Comparison of ENCODE assay signal across 18 cellular contexts in the genomic region with DNA sequence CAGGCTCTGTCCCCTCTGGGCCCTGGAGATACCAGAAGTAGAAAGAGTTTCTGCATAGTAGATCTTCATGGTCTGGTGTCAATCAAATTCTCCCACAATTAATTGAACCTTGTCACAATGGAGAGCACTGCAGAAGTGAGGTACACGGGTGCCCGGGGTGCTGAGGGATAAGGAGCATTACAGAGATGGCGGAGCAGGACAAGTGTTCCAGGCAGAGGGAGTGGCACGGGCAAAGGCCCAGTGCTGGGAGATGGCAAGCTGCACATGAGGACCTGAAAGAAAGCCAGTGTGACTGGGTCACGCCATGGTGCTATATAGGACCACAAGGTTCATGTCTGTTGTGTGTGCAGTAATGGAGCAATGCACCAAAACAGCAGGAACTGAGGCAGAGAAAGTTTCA. TPM values are rescaled to one million over a fixed set of nuclear protein-coding genes. Genes with fewer than 3 reads are reported as not detected.
A peak's percentile ranks its signal among the peaks of the same experiment; 100 is the strongest.
DNase-seq lines count a peak whose midpoint lies in the region; ATAC-seq and TF ChIP-seq lines count a peak whose summit lies in the region.
"Had no signal": no experiment of that assay in that cellular context is flagged by ENCODE, and none has a peak within 500 bp of the region (broad histone marks: within the 10 kb centered on the region; RNA-seq: fewer than 3 reads in every experiment).

No MANE protein-coding gene starts in this region.

- H3K9me3 ChIP-seq in heart right ventricle (no peaks in the 10 kb centered on the region), osteoblast (ENCODE audit: low read depth, low read length) (no peaks in the 10 kb centered on the region), breast epithelium (no peaks in the 10 kb centered on the region), MG63 (no peaks in the 10 kb centered on the region)
- H3K9me3 ChIP-seq: BLaER1 treated with 17β-estradiol and CSF1 and Interleukin-3, amounts not matched to agents 10 nM and 100 nM had no signal

- H3K4me1 ChIP-seq in heart right ventricle (peaks cover 15 to 92% (median 65%) of the 10 kb centered on the region in 9 donors), osteoblast (ENCODE audit: insufficient read depth, low read length) (no peaks in the 10 kb centered on the region), breast epithelium (peaks cover 3 to 9% of the 10 kb centered on the region in 2 donors)

- ATAC-seq in heart right ventricle (peak in 4 of 8 donors; percentile 5 to 15 (median 8)), left ventricle myocardium superior (peak; percentile 5), HG02798 (IDR thresholded peaks at IDR 0.05; ENCODE audit: poor library complexity, unreplicated experiment) (no peak)

- H3K79me2 ChIP-seq in osteoblast (ENCODE audit: insufficient read depth, low read length): no peaks in the 10 kb centered on the region

- TF ChIP-seq POLR2A in breast epithelium (IDR thresholded peaks at IDR 0.05): no peak

- H3K36me3 ChIP-seq in heart right ventricle (no peaks in the 10 kb centered on the region), osteoblast (ENCODE audit: insufficient read depth, low read length) (no peaks in the 10 kb centered on the region), breast epithelium (no peaks in the 10 kb centered on the region), MG63 (no peaks in the 10 kb centered on the region)
- H3K36me3 ChIP-seq: BLaER1 treated with 17β-estradiol and CSF1 and Interleukin-3, amounts not matched to agents 10 nM and 100 nM had no signal

- H3K4me3 ChIP-seq in heart right ventricle (no peak overlapping the region), osteoblast (ENCODE audit: insufficient read depth, low read length) (no peak overlapping the region), breast epithelium (no peak overlapping the region), MG63 (no peak overlapping the region)
- H3K4me3 ChIP-seq: BLaER1 treated with 17β-estradiol and CSF1 and Interleukin-3, amounts not matched to agents 10 nM and 100 nM; GM23338; PC-9 had no signal

- TF ChIP-seq CTCF in heart right ventricle (IDR thresholded peaks at IDR 0.05): no peak
- TF ChIP-seq CTCF in osteoblast (IDR thresholded peaks at IDR 0.05; ENCODE audit: extremely low read depth, low read depth, low read length): no peak
- no peak for TF ChIP-seq CTCF in breast epithelium (IDR thresholded peaks at IDR 0.05)

- H3K27ac ChIP-seq in heart right ventricle (peak overlapping the region; percentile 22 to 93 (median 86)), osteoblast (ENCODE audit: low read depth, low read length) (no peak overlapping the region), breast epithelium (no peak overlapping the region)
- H3K27ac ChIP-seq: BLaER1 treated with 17β-estradiol and CSF1 and Interleukin-3, amounts not matched to agents 10 nM and 100 nM; PC-9 had no signal

- H3K4me2 ChIP-seq in osteoblast (ENCODE audit: insufficient read depth, low read length): no peak overlapping the region
- H3K4me2 ChIP-seq: GM23338, PC-9 had no signal

- no peaks in the 10 kb centered on the region for H4K20me1 ChIP-seq in osteoblast (ENCODE audit: insufficient read depth, low read length)

- no peak for DNase-seq in heart right ventricle
- no peak for DNase-seq in cardiac septum (ENCODE audit: low spot score)
- no peak for DNase-seq in left ventricle myocardium superior
- peak; percentile 13 for DNase-seq in osteoblast (ENCODE audit: insufficient read length, low spot score, missing footprints)
- no peak for DNase-seq in breast epithelium (ENCODE audit: low spot score in 2 of 2)
- no peak for DNase-seq in NCI-H345 (lab: John Stamatoyannopoulos, UW)
- DNase-seq in MG63: no peak
- DNase-seq: DND-41, KBM-7, NCI-H1048, NCI-H1436 treated with DMSO at 0.1 percent for 48 hours, NCI-H2029 treated with DMSO at 0.1 percent for 48 hours, NCI-H510A, NCI-H774, PC-9 had no signal

- H3K27me3 ChIP-seq in heart right ventricle: no peaks in the 10 kb centered on the region
- no peaks in the 10 kb centered on the region for H3K27me3 ChIP-seq in osteoblast (ENCODE audit: insufficient read depth, low read length)
- no peaks in the 10 kb centered on the region for H3K27me3 ChIP-seq in breast epithelium
- no peaks in the 10 kb centered on the region for H3K27me3 ChIP-seq in MG63
- H3K27me3 ChIP-seq: BLaER1 treated with 17β-estradiol and CSF1 and Interleukin-3, amounts not matched to agents 10 nM and 100 nM had no signal

- no peak overlapping the region for H2AFZ ChIP-seq in osteoblast (ENCODE audit: low read length)
- H2AFZ ChIP-seq: GM23338, PC-9 had no signal

- 50 to 70% methylated on average over 5 of the region's 5 CpGs for WGBS in heart right ventricle, 2 donors

- intact Hi-C loops in heart right ventricle (cut with DNase I) (no loop called here), cardiac septum (cut with DNase I) (no loop called here), left ventricle myocardium superior (cut with micrococcal nuclease) (no loop called here), breast epithelium (cut with DNase I; ENCODE audit: low total_unique reads) (no loop called here)

RNA-seq across cellular contexts. Expression of gene ACOT11, which starts 27.6 kb away (rescaled TPM):
- 10 to 100 TPM; 25.8 to 77.2 (median 59.4) TPM for total RNA-seq in heart right ventricle
- 10 to 100 TPM; 33.0 to 44.8 TPM for polyA plus RNA-seq in heart right ventricle
- 44.1 TPM for total RNA-seq in cardiac septum
- total RNA-seq in left ventricle myocardium superior: 48.9 TPM
- 2.9 and 3.8 TPM in 2 replicates for total RNA-seq in osteoblast
- 1 to 10 TPM; 1.6 to 7.3 (median 1.8) TPM for total RNA-seq in breast epithelium
- total RNA-seq in MG63 (2014; rRNA removed; shearing (Covaris generic); ENCODE audit: low replicate concordance): 1.4 and 2.5 TPM in 2 replicates

RNA-seq across cellular contexts. Expression of gene FAM151A, which starts 47.7 kb away (rescaled TPM):
- total RNA-seq in heart right ventricle (1 to 10 TPM in 4 of 10 donors, under 1 TPM in 5, not detected in 1; 0.39 to 2.7 (median 0.94) TPM), cardiac septum (0.22 TPM), left ventricle myocardium superior (1.2 TPM), osteoblast (not detected in 2 replicates), breast epithelium (under 1 TPM in 2 of 3 donors, not detected in 1; 0.16 to 0.33 TPM)
- polyA plus RNA-seq in heart right ventricle: 1 to 10 TPM in 1 of 2 donors, under 1 TPM in 1; 0.64 to 2.9 TPM
- not detected in 2 replicates for total RNA-seq in MG63 (2014; rRNA removed; shearing (Covaris generic); ENCODE audit: low replicate concordance)
- total RNA-seq: PC-9 had no signal
- polyA plus RNA-seq: GM23338 had no signal

Comparison
In these comparisons a context has a peak if more than half of its experiments do, and no peak if none do; other contexts are left out.
1. H3K27ac ChIP-seq: peak in heart right ventricle (10 of 10); none in osteoblast (single experiment) and breast epithelium (0 of 2).